Comparison of ENCODE assay signal across 1 cellular context in genomic region chr6:37149750-37150149, GRCh38.
TF ChIP-seq lines count a peak whose summit lies in the region.

No MANE protein-coding gene starts in this region.

TF ChIP-seq in HepG2, 621 proteins besides CTCF, POLR2A, EP300 and RAD21:
- TF ChIP-seq ZNF780A (CRISPR knock-in tag; IDR thresholded peaks at IDR 0.05) (no peak), HINFP (CRISPR knock-in tag; IDR thresholded peaks at IDR 0.05; ENCODE audit: low read depth) (peak; percentile 32; the same call in 1 of the 2 replicates)
